11 cellular contexts compared by ENCODE assay signal in the genomic region with DNA sequence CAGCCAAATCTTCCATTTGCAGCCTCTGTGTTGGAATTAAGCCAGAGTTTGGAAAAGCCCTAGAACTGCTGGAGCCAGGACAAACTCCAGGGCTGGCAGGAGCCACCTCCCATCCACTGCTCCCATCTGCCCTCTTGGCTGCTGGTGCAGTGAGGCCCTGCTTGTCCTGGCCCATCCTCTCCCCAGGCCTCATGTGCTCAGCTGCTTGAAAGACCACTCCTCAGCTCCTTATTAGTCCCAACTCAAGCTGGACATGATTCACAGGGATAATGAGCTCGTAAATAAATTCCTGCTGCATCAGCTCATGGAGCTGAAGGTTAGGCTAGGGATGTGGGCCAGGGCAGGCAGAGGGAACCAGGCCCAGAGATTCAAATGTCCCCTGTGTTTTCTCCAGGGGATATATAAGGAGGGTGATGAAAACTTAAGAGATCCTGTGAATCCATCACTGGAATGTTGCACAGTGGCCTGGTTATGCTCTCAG.
A peak's percentile ranks its signal among the peaks of the same experiment; 100 is the strongest.
DNase-seq lines count a peak whose midpoint lies in the region; ATAC-seq and TF ChIP-seq lines count a peak whose summit lies in the region.
"Had no signal": no experiment of that assay in that cellular context is flagged by ENCODE, and none has a peak within 500 bp of the region (broad histone marks: within the 10 kb centered on the region; RNA-seq: fewer than 3 reads in every experiment).

No MANE protein-coding gene starts in this region.

- no peak overlapping the region for H3K14ac ChIP-seq in mesenchymal stem cell (ENCODE audit: low read length in 2 of 2)

- H2AK5ac ChIP-seq in mesenchymal stem cell (ENCODE audit: low read length, severe bottlenecking) = peak overlapping the region; percentile 14

- no peak overlapping the region for H2AFZ ChIP-seq in mesenchymal stem cell (ENCODE audit: low read depth, low read length)

- H3K27me3 Mint-ChIP-seq in HFFc6 (ENCODE audit: insufficient read depth) = no peaks in the 10 kb centered on the region; the same call in none of the 2 replicates

- H3K9me3 ChIP-seq in body of pancreas (no peaks in the 10 kb centered on the region), mesenchymal stem cell (ENCODE audit: control insufficient read depth, low read length) (peaks cover 7% of the 10 kb centered on the region), thyroid gland (no peaks in the 10 kb centered on the region)

- no peak for TF ChIP-seq POLR2A in body of pancreas (IDR thresholded peaks at IDR 0.05)
- TF ChIP-seq POLR2A in thyroid gland (IDR thresholded peaks at IDR 0.05) = no peak

- H3K4me1 ChIP-seq in body of pancreas (no peaks in the 10 kb centered on the region), mesenchymal stem cell (ENCODE audit: control insufficient read depth, insufficient read depth, low read depth, low read length) (peaks cover 15% of the 10 kb centered on the region), thyroid gland (peaks cover 11% of the 10 kb centered on the region in 2 donors)

- no peaks in the 10 kb centered on the region for H3K27me3 ChIP-seq in body of pancreas
- H3K27me3 ChIP-seq in mesenchymal stem cell (ENCODE audit: control insufficient read depth in 1 of 2, insufficient read depth in 1 of 2, low read length in 2 of 2) = no peaks in the 10 kb centered on the region
- H3K27me3 ChIP-seq in thyroid gland = no peaks in the 10 kb centered on the region

- no peaks in the 10 kb centered on the region for H3K79me1 ChIP-seq in mesenchymal stem cell (replicated peaks; ENCODE audit: low read length, poor library complexity, severe bottlenecking)

- no peak overlapping the region for H2BK12ac ChIP-seq in mesenchymal stem cell (ENCODE audit: low read length in 2 of 2)

- H2BK120ac ChIP-seq in mesenchymal stem cell (ENCODE audit: low read depth, low read length) = no peak overlapping the region

- H3K4me3 ChIP-seq in body of pancreas (no peak overlapping the region), mesenchymal stem cell (ENCODE audit: insufficient read depth in 1 of 2, low read depth in 1 of 2, low read length in 2 of 2) (no peak overlapping the region), thyroid gland (replicated peaks in 1 of 3) (no peak overlapping the region)

- H3K9ac ChIP-seq in mesenchymal stem cell (ENCODE audit: low read length) = peak overlapping the region; percentile 57

- no peak overlapping the region; the same call in 1 of the 2 replicates for H3K4me3 Mint-ChIP-seq in HFFc6
- H3K4me3 Mint-ChIP-seq: activated CD4-positive, alpha-beta T cell treated with anti-CD3 and anti-CD28 coated beads for 36 hours had no signal

- H3K23ac ChIP-seq in mesenchymal stem cell (ENCODE audit: low read length in 2 of 2) = no peak overlapping the region

- peaks cover 55% of the 10 kb centered on the region for H3K4me1 Mint-ChIP-seq in HFFc6 (ENCODE audit: low read depth)

- H2BK5ac ChIP-seq in mesenchymal stem cell (ENCODE audit: low read depth, low read length, poor library complexity, severe bottlenecking) = no peak overlapping the region

- DNase-seq in HFFc6 (peak; percentile 82), body of pancreas (no peak), mesenchymal stem cell (peak; percentile 45), thyroid gland (peak; percentile 37 to 40), SHP77 (lab: John Stamatoyannopoulos, UW) (no peak), NCI-H1436 treated with DMSO at 0.1 percent for 48 hours (lab: John Stamatoyannopoulos, UW) (no peak)
- DNase-seq: activated CD4-positive, alpha-beta T cell treated with anti-CD3 and anti-CD28 coated beads for 36 hours; DND-41; foreskin melanocyte; MM.1S had no signal

- peaks cover 9% of the 10 kb centered on the region; the same call in 1 of the 2 replicates for H3K36me3 Mint-ChIP-seq in HFFc6 (ENCODE audit: low read depth)

- peak overlapping the region; percentile 85 for H3K27ac Mint-ChIP-seq in HFFc6
- H3K27ac Mint-ChIP-seq: activated CD4-positive, alpha-beta T cell treated with anti-CD3 and anti-CD28 coated beads for 36 hours had no signal

- H3K4ac ChIP-seq in mesenchymal stem cell (ENCODE audit: low read depth in 1 of 2, low read length in 2 of 2) = no peak overlapping the region

- no peak for TF ChIP-seq CTCF in HFFc6 (IDR thresholded peaks at IDR 0.05)
- TF ChIP-seq CTCF in body of pancreas (IDR thresholded peaks at IDR 0.05) = no peak
- no peak for TF ChIP-seq CTCF in thyroid gland (IDR thresholded peaks at IDR 0.05)

- H4K91ac ChIP-seq in mesenchymal stem cell (ENCODE audit: low read length) = no peak overlapping the region

- ATAC-seq in body of pancreas (peak; percentile 23), HG02623 (IDR thresholded peaks at IDR 0.05; ENCODE audit: unreplicated experiment) (no peak)
- ATAC-seq: activated CD4-positive, alpha-beta T cell treated with anti-CD3 and anti-CD28 coated beads for 36 hours had no signal

- H3K27ac ChIP-seq in body of pancreas = no peak overlapping the region
- H3K27ac ChIP-seq in mesenchymal stem cell (ENCODE audit: low read length, poor library complexity, severe bottlenecking) = peak overlapping the region; percentile 4
- peak overlapping the region in 1 of 3 donors; percentile 21 for H3K27ac ChIP-seq in thyroid gland

- no peaks in the 10 kb centered on the region for H3K36me3 ChIP-seq in body of pancreas (replicated peaks in 1 of 2; ENCODE audit: insufficient read depth in 1 of 2, low read depth in 2 of 2)
- peaks cover 0 to 2% of the 10 kb centered on the region in 2 experiments for H3K36me3 ChIP-seq in mesenchymal stem cell (ENCODE audit: control insufficient read depth in 1 of 2, insufficient read depth in 2 of 2, low read depth in 1 of 2, low read length in 2 of 2)
- no peaks in the 10 kb centered on the region for H3K36me3 ChIP-seq in thyroid gland

- no peak overlapping the region for H3K18ac ChIP-seq in mesenchymal stem cell (ENCODE audit: low read depth in 1 of 2, low read length in 2 of 2)

- intact Hi-C loops in body of pancreas (cut with DNase I) = no loop called here
- intact Hi-C loops in thyroid gland (cut with DNase I) = no loop called here

- no peak overlapping the region for H2BK15ac ChIP-seq in mesenchymal stem cell (ENCODE audit: low read depth, poor library complexity, severe bottlenecking)

- WGBS in body of pancreas, 2 donors = 89 to 90% methylated on average over 1 of the region's 1 CpG
- WGBS in mesenchymal stem cell = 9% methylated on average over 1 of the region's 1 CpG
- WGBS in thyroid gland, 2 donors = 64 to 71% methylated on average over 1 of the region's 1 CpG

- H3K9me3 Mint-ChIP-seq in HFFc6 = no peaks in the 10 kb centered on the region

- H3K4me2 ChIP-seq in mesenchymal stem cell (ENCODE audit: low read length, poor library complexity, severe bottlenecking) = no peak overlapping the region

- no peak overlapping the region for H4K8ac ChIP-seq in mesenchymal stem cell (ENCODE audit: low read length)

Comparison
In these comparisons a context has a peak if more than half of its experiments do, and no peak if none do; other contexts are left out.
1. DNase-seq: peak in HFFc6 (single experiment), mesenchymal stem cell (single experiment) and thyroid gland (2 of 2); none in body of pancreas (0 of 4), SHP77 (0 of 2) and NCI-H1436 treated with DMSO at 0.1 percent for 48 hours (single experiment).